In the genomic region with DNA sequence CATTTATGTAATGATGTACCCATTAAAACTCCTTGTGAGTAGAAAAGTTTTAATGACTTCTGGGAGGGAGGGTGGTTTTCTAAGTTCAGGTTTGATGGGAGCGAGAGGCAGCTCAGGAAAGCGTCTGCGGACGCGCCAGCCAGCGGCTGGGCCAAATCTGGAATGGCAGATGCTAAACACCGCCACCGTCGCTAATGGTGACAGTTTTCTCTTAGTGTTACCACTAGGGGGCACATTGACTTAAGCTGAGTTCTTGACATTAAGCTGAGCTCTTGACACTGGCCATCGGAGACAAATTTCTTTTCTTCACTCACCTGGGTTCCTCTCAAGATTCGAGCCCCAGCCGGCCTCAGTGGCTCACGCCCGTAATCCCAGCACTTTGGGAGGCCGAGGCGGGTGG, we compare ENCODE assay signal across 10 cellular contexts. TPM values are rescaled to one million over a fixed set of nuclear protein-coding genes. Genes with fewer than 3 reads are reported as not detected.
DNase-seq lines count a peak whose midpoint lies in the region; ATAC-seq and TF ChIP-seq lines count a peak whose summit lies in the region.
"Had no signal": no experiment of that assay in that cellular context is flagged by ENCODE, and none has a peak within 500 bp of the region (broad histone marks: within the 10 kb centered on the region; RNA-seq: fewer than 3 reads in every experiment).

No MANE protein-coding gene starts in this region.

- no peaks in the 10 kb centered on the region for H3K36me3 Mint-ChIP-seq in naive B cell

- no peak overlapping the region for H3K27ac Mint-ChIP-seq in naive B cell

- H3K27me3 Mint-ChIP-seq in naive B cell: no peaks in the 10 kb centered on the region

- H3K4me3 ChIP-seq in NB4 (ENCODE audit: low read depth, low read length): no peak overlapping the region
- H3K4me3 ChIP-seq: BLaER1 treated with 17β-estradiol and CSF1 and Interleukin-3, amounts not matched to agents 10 nM and 100 nM; pancreas had no signal

- ATAC-seq in naive B cell (ENCODE audit: low read depth in 2 of 2) (peak in 1 of 2 donors; percentile 30), GM18502 (IDR thresholded peaks at IDR 0.05; ENCODE audit: poor library complexity, unreplicated experiment) (no peak)

- no peak overlapping the region for H3K4me3 Mint-ChIP-seq in naive B cell

- no peaks in the 10 kb centered on the region for H3K9me3 Mint-ChIP-seq in naive B cell

- DNase-seq in NCI-H146 (lab: John Stamatoyannopoulos, UW) (peak; percentile 26), NCI-H146 treated with DMSO at 0.1 percent for 48 hours (lab: John Stamatoyannopoulos, UW; ENCODE audit: unreplicated experiment) (no peak), NB4 (ENCODE audit: low read depth) (peak; percentile 61), cerebellar cortex (ENCODE audit: low spot score) (peak; percentile 42), naive B cell (peak; percentile 1), NCI-H510A treated with DMSO at 0.1 percent for 48 hours (lab: John Stamatoyannopoulos, UW) (no peak)
- DNase-seq in NK-92 treated with Interleukin-12 subunit alpha and Interleukin-12 subunit beta, amount 100 ng/mL, for 24 hours (lab: John Stamatoyannopoulos, UW): no peak

- H3K4me1 Mint-ChIP-seq in naive B cell: no peaks in the 10 kb centered on the region

- peak; percentile 56 for TF ChIP-seq CTCF in NB4 (IDR thresholded peaks at IDR 0.05; ENCODE audit: low read depth, low read length)

- TF ChIP-seq POLR2A in NB4 (IDR thresholded peaks at IDR 0.05; ENCODE audit: extremely low read depth, insufficient read length): no peak

RNA-seq across cellular contexts. Expression of gene TRPV1, which starts 6.7 kb away (rescaled TPM):
- 1 to 10 TPM in 1 of 6 donors, under 1 TPM in 3, not detected in 2; 0.13 to 1.2 (median 0.52) TPM for polyA plus RNA-seq in naive B cell (ENCODE audit: low read depth in 6 of 6)

RNA-seq across cellular contexts. Expression of gene SHPK, which starts 33.6 kb away (rescaled TPM):
- polyA plus RNA-seq in naive B cell (ENCODE audit: low read depth in 6 of 6): 1 to 10 TPM; 4.3 to 8.4 (median 6.6) TPM

RNA-seq across cellular contexts. Expression of gene CTNS, which starts 34.1 kb away (rescaled TPM):
- polyA plus RNA-seq in naive B cell (ENCODE audit: low read depth in 6 of 6): 10 to 100 TPM in 3 of 6 donors, 1 to 10 TPM in 3; 9.2 to 14.5 (median 10.2) TPM

RNA-seq across cellular contexts. Expression of gene TRPV3, which starts 44.9 kb away (rescaled TPM):
- polyA plus RNA-seq in naive B cell (ENCODE audit: low read depth in 6 of 6): under 1 TPM in 2 of 6 donors, not detected in 4; 0.19 to 0.21 TPM

Comparison
In these comparisons a context has a peak if more than half of its experiments do, and no peak if none do; other contexts are left out.
1. DNase-seq: peak in NCI-H146 (single experiment), NB4 (single experiment), cerebellar cortex (single experiment) and naive B cell (single experiment); none in NCI-H146 treated with DMSO at 0.1 percent for 48 hours (single experiment), NK-92 treated with Interleukin-12 subunit alpha and Interleukin-12 subunit beta, amount 100 ng/mL, for 24 hours (single experiment) and NCI-H510A treated with DMSO at 0.1 percent for 48 hours (single experiment).